In the genomic region with DNA sequence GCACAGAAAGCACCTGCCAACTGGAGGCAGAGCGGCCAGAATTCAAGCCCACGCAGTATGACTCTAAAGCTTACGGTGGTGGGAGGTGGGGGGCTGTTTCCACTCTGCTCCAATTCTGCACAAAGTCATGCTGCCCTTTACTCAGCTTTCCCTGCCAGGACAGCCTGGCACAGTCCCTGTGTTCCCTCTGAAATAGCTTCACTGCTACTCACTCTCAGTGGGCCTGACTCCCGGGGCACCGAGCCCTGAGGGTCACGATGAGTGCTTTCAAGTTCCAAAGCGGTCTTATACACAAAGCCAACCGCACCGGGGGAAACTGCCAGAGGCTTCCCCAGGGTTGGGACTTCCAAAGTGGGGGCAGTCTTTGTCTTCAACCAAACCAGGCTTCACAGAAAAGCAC, we compare ENCODE assay signal across 27 cellular contexts.
DNase-seq lines count a peak whose midpoint lies in the region; ATAC-seq, FAIRE-seq and TF ChIP-seq lines count a peak whose summit lies in the region.
"Had no signal": no experiment of that assay in that cellular context is flagged by ENCODE, and none has a peak within 500 bp of the region (broad histone marks: within the 10 kb centered on the region; RNA-seq: fewer than 3 reads in every experiment).

No MANE protein-coding gene starts in this region.

- H3K27me3 Mint-ChIP-seq in astrocyte (ENCODE audit: low read depth, unreplicated experiment): peaks cover 8% of the 10 kb centered on the region

- peak overlapping the region; percentile 18 for H3K56ac ChIP-seq in mesendoderm (ENCODE audit: low read length)

- intact Hi-C loops in psoas muscle (cut with DNase I): no loop called here

- no peak overlapping the region for H2BK120ac ChIP-seq in mesendoderm (ENCODE audit: low read depth, low read length)

- no peaks in the 10 kb centered on the region for H4K20me1 ChIP-seq in astrocyte (ENCODE audit: insufficient read depth, low read length)

- FAIRE-seq in astrocyte (lab: Jason Lieb, UNC): no peak

- no peak overlapping the region for H3K9ac ChIP-seq in HUES64 (ENCODE audit: low read depth, low read length)
- H3K9ac ChIP-seq in astrocyte (ENCODE audit: low read length): no peak overlapping the region
- no peak overlapping the region for H3K9ac ChIP-seq in mesendoderm (ENCODE audit: low read length)

- H3K9me3 ChIP-seq in HUES64 (ENCODE audit: insufficient read depth, low read depth, low read length) (no peaks in the 10 kb centered on the region), astrocyte (ENCODE audit: insufficient read depth, low read depth, low read length) (no peaks in the 10 kb centered on the region), psoas muscle (no peaks in the 10 kb centered on the region)
- H3K9me3 ChIP-seq: breast epithelium, colonic mucosa, esophagus squamous epithelium, right lobe of liver, SJCRH30, tibial artery had no signal

- no peak overlapping the region for H2BK5ac ChIP-seq in mesendoderm (ENCODE audit: low read length)

- peaks cover 2% of the 10 kb centered on the region for H3K9me3 Mint-ChIP-seq in astrocyte (ENCODE audit: unreplicated experiment)
- no peaks in the 10 kb centered on the region for H3K9me3 Mint-ChIP-seq in stimulated activated effector memory CD8-positive, alpha-beta T cell treated with anti-CD3 and anti-CD28 coated beads, Interleukin-12 subunit alpha, Interleukin-12 subunit beta, amount 100 ng/mL, for 72 hours
- H3K9me3 Mint-ChIP-seq: T-helper 1 cell treated with Interleukin-12 subunit alpha and Interleukin-12 subunit beta and Interleukin-4 antibody, amounts not matched to agents 30 μg/mL and 1 μg/mL, for 36 hours had no signal

- no peak overlapping the region for H3K4ac ChIP-seq in mesendoderm (ENCODE audit: low read depth, low read length)

- H3K36me3 Mint-ChIP-seq in astrocyte (ENCODE audit: low read depth, unreplicated experiment): no peaks in the 10 kb centered on the region
- no peaks in the 10 kb centered on the region for H3K36me3 Mint-ChIP-seq in stimulated activated effector memory CD8-positive, alpha-beta T cell treated with anti-CD3 and anti-CD28 coated beads, Interleukin-12 subunit alpha, Interleukin-12 subunit beta, amount 100 ng/mL, for 72 hours
- H3K36me3 Mint-ChIP-seq: CD4-positive, alpha-beta memory T cell had no signal

- no peak overlapping the region for H2BK15ac ChIP-seq in mesendoderm (replicated peaks; ENCODE audit: low read depth)

- peaks cover 6% of the 10 kb centered on the region for H3K4me1 ChIP-seq in HUES64 (ENCODE audit: insufficient read depth, low read length)
- H3K4me1 ChIP-seq in astrocyte (ENCODE audit: insufficient read depth, low read length): peaks cover 5% of the 10 kb centered on the region
- H3K4me1 ChIP-seq in mesendoderm (ENCODE audit: control insufficient read depth, low read depth, low read length): peaks cover 6% of the 10 kb centered on the region
- H3K4me1 ChIP-seq in psoas muscle: no peaks in the 10 kb centered on the region
- H3K4me1 ChIP-seq: breast epithelium, colonic mucosa, esophagus squamous epithelium, right lobe of liver, SJCRH30, tibial artery had no signal

- H3K27ac Mint-ChIP-seq in astrocyte (ENCODE audit: unreplicated experiment): no peak overlapping the region
- H3K27ac Mint-ChIP-seq in stimulated activated effector memory CD8-positive, alpha-beta T cell treated with anti-CD3 and anti-CD28 coated beads, Interleukin-12 subunit alpha, Interleukin-12 subunit beta, amount 100 ng/mL, for 72 hours: no peak overlapping the region
- H3K27ac Mint-ChIP-seq: CD4-positive, alpha-beta memory T cell; effector memory CD8-positive, alpha-beta T cell; stimulated activated naive CD8-positive, alpha-beta T cell treated with anti-CD3 and anti-CD28 coated beads, Interleukin-15, Interleukin-2, amounts not matched to agents 100 ng/mL and 50 ng/mL, for 24 hours; T-helper 1 cell treated with Interleukin-12 subunit alpha and Interleukin-12 subunit beta and Interleukin-4 antibody, amounts not matched to agents 30 μg/mL and 1 μg/mL, for 36 hours had no signal

- TF ChIP-seq CTCF in astrocyte (IDR thresholded peaks at IDR 0.05; ENCODE audit: insufficient read depth, low read depth, low read length) (no peak), psoas muscle (IDR thresholded peaks at IDR 0.05) (no peak)

- no peaks in the 10 kb centered on the region for H3K27me3 ChIP-seq in HUES64 (ENCODE audit: insufficient read depth, low read length)
- H3K27me3 ChIP-seq in astrocyte (ENCODE audit: insufficient read depth, low read length): no peaks in the 10 kb centered on the region
- no peaks in the 10 kb centered on the region for H3K27me3 ChIP-seq in mesendoderm (ENCODE audit: insufficient read depth, low read length, poor library complexity)
- peaks cover 0 to 3% (median 0%) of the 10 kb centered on the region in 3 donors for H3K27me3 ChIP-seq in psoas muscle (ENCODE audit: insufficient read depth in 3 of 3, low read length in 2 of 3)
- H3K27me3 ChIP-seq: colonic mucosa, right lobe of liver, SJCRH30 had no signal

- H3K4me3 Mint-ChIP-seq in astrocyte (ENCODE audit: unreplicated experiment): no peak overlapping the region
- H3K4me3 Mint-ChIP-seq in stimulated activated effector memory CD8-positive, alpha-beta T cell treated with anti-CD3 and anti-CD28 coated beads, Interleukin-12 subunit alpha, Interleukin-12 subunit beta, amount 100 ng/mL, for 72 hours: no peak overlapping the region
- H3K4me3 Mint-ChIP-seq: CD4-positive, alpha-beta memory T cell; effector memory CD8-positive, alpha-beta T cell; stimulated activated naive CD8-positive, alpha-beta T cell treated with anti-CD3 and anti-CD28 coated beads, Interleukin-15, Interleukin-2, amounts not matched to agents 100 ng/mL and 50 ng/mL, for 24 hours; T-helper 1 cell treated with Interleukin-12 subunit alpha and Interleukin-12 subunit beta and Interleukin-4 antibody, amounts not matched to agents 30 μg/mL and 1 μg/mL, for 36 hours had no signal

- no peak overlapping the region for H2AK5ac ChIP-seq in mesendoderm (ENCODE audit: low read length)

- no peak overlapping the region for H4K5ac ChIP-seq in mesendoderm (ENCODE audit: low read length)

- H3K36me3 ChIP-seq in HUES64 (ENCODE audit: insufficient read depth, low read length): no peaks in the 10 kb centered on the region
- no peaks in the 10 kb centered on the region for H3K36me3 ChIP-seq in astrocyte (ENCODE audit: insufficient read depth, low read length)
- H3K36me3 ChIP-seq in mesendoderm (ENCODE audit: control insufficient read depth, insufficient read depth, low read length): no peaks in the 10 kb centered on the region
- H3K36me3 ChIP-seq in psoas muscle (ENCODE audit: insufficient read depth in 1 of 2, low read depth in 1 of 2): no peaks in the 10 kb centered on the region
- H3K36me3 ChIP-seq: breast epithelium, colonic mucosa, esophagus squamous epithelium, right lobe of liver, SJCRH30, tibial artery had no signal

- WGBS in HUES64: 72% methylated on average over 9 of the region's 9 CpGs
- no CpG with 5 or more reads among the region's 9 CpGs for WGBS in mesendoderm (ENCODE audit: extremely low coverage, insufficient coverage, low lambda C conversion rate)
- 62 to 65% (median 64%) methylated on average over 9 of the region's 9 CpGs for WGBS in psoas muscle, 3 donors

- H2AFZ ChIP-seq in astrocyte (ENCODE audit: low read depth, low read length): no peak overlapping the region

- H3K23ac ChIP-seq in mesendoderm (ENCODE audit: low read length): no peak overlapping the region

- H3K4me1 Mint-ChIP-seq in astrocyte (ENCODE audit: low read depth, unreplicated experiment): peaks cover 6% of the 10 kb centered on the region
- H3K4me1 Mint-ChIP-seq in stimulated activated effector memory CD8-positive, alpha-beta T cell treated with anti-CD3 and anti-CD28 coated beads, Interleukin-12 subunit alpha, Interleukin-12 subunit beta, amount 100 ng/mL, for 72 hours: no peaks in the 10 kb centered on the region
- H3K4me1 Mint-ChIP-seq: CD4-positive, alpha-beta memory T cell had no signal

- no peak overlapping the region for H4K8ac ChIP-seq in mesendoderm (ENCODE audit: low read depth, low read length)

- H3K4me3 ChIP-seq in HUES64 (ENCODE audit: low read length) (no peak overlapping the region), astrocyte (ENCODE audit: insufficient read depth, low read depth, low read length) (no peak overlapping the region), mesendoderm (ENCODE audit: low read length) (no peak overlapping the region), psoas muscle (no peak overlapping the region)
- H3K4me3 ChIP-seq: breast epithelium, colonic mucosa, esophagus squamous epithelium, lung, right lobe of liver, SJCRH30, tibial artery had no signal

- ATAC-seq in psoas muscle (no peak), HG03378 (IDR thresholded peaks at IDR 0.05; ENCODE audit: unreplicated experiment) (no peak)
- no peak for ATAC-seq in stimulated activated effector memory CD8-positive, alpha-beta T cell treated with anti-CD3 and anti-CD28 coated beads, Interleukin-12 subunit alpha, Interleukin-12 subunit beta, amount 100 ng/mL, for 72 hours
- ATAC-seq: effector memory CD8-positive, alpha-beta T cell; Panc1; right lobe of liver had no signal

- peak overlapping the region; percentile 21; the same call in 1 of the 2 replicates for H3K27ac ChIP-seq in HUES64 (ENCODE audit: low read depth, low read length)
- H3K27ac ChIP-seq in astrocyte (ENCODE audit: low read depth, low read length): no peak overlapping the region
- H3K27ac ChIP-seq in mesendoderm (ENCODE audit: low read depth, low read length): no peak overlapping the region
- no peak overlapping the region for H3K27ac ChIP-seq in substantia nigra (ENCODE audit: low read depth, low read length, poor library complexity, severe bottlenecking)
- H3K27ac ChIP-seq in psoas muscle: no peak overlapping the region
- H3K27ac ChIP-seq: breast epithelium, colonic mucosa, esophagus squamous epithelium, right lobe of liver, SJCRH30, tibial artery had no signal

- H3K18ac ChIP-seq in mesendoderm (ENCODE audit: low read length): no peak overlapping the region

- H3K4me2 ChIP-seq in astrocyte (ENCODE audit: low read length): peak overlapping the region; percentile 25
- no peak overlapping the region for H3K4me2 ChIP-seq in mesendoderm (ENCODE audit: low read length)

- no peaks in the 10 kb centered on the region for H3K79me1 ChIP-seq in mesendoderm (ENCODE audit: low read length)

- peak; percentile 37 for DNase-seq in astrocyte (ENCODE audit: low read depth)
- no peak for DNase-seq in mesendoderm
- peak in 35 of 49 donors; percentile 3 to 75 (median 27) for DNase-seq in substantia nigra (lab: John Stamatoyannopoulos, UW)
- no peak for DNase-seq in psoas muscle
- DNase-seq in stimulated activated effector memory CD8-positive, alpha-beta T cell treated with anti-CD3 and anti-CD28 coated beads, Interleukin-12 subunit alpha, Interleukin-12 subunit beta, amount 100 ng/mL, for 72 hours (ENCODE audit: low spot score in 2 of 2): no peak
- DNase-seq: activated CD4-positive, alpha-beta T cell treated with anti-CD3 and anti-CD28 coated beads for 4 hours; activated CD8-positive, alpha-beta memory T cell treated with anti-CD3 and anti-CD28 coated beads for 24 hours; activated T-cell treated with anti-CD3 and anti-CD28 coated beads, Interleukin-2, amount 50 U/mL, for 1 hour; CD4-positive, alpha-beta memory T cell; colonic mucosa; DMS 273 treated with DMSO at 0.1 percent for 48 hours; effector memory CD8-positive, alpha-beta T cell; esophagus squamous epithelium; KG1; kidney glomerular epithelial cell; NCI-H526; occipital lobe; right lobe of liver; SJCRH30; tibial artery had no signal

- no peaks in the 10 kb centered on the region for H3K79me2 ChIP-seq in astrocyte (ENCODE audit: insufficient read depth, low read length)
- no peaks in the 10 kb centered on the region for H3K79me2 ChIP-seq in mesendoderm (ENCODE audit: control insufficient read depth, insufficient read depth, low read length)

Comparison
In these comparisons a context has a peak if more than half of its experiments do, and no peak if none do; other contexts are left out.
1. DNase-seq: peak in astrocyte (single experiment) and substantia nigra (35 of 49); none in mesendoderm (single experiment), psoas muscle (0 of 2) and stimulated activated effector memory CD8-positive, alpha-beta T cell treated with anti-CD3 and anti-CD28 coated beads, Interleukin-12 subunit alpha, Interleukin-12 subunit beta, amount 100 ng/mL, for 72 hours (0 of 2).